1 cellular context compared by ENCODE assay signal in the genomic region with DNA sequence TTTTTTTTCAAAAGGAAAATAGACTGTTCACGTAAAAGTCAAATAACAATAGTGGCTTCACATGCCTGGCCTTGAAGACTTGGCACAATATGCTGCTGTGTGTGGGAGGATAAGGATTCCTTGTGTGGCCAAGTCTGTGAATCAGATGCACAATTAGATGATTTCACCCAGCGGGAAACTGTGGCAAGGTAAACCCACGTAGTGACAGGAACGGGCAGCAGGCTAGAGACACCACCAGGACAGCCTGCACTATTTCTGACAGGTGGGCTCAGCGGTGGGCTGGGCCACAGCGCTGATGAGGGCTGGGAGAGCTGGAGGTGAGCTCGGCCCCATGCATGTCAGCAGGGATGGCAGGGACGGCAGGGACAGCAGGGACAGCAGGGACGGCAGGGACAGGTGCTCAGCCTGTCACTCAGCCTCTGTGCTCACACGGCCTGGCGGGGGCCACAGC.
TF ChIP-seq lines count a peak whose summit lies in the region.

No MANE protein-coding gene starts in this region.

TF ChIP-seq in GM23338, 12 proteins besides CTCF, POLR2A, EP300 and RAD21:
- TF ChIP-seq, protein P1, sequence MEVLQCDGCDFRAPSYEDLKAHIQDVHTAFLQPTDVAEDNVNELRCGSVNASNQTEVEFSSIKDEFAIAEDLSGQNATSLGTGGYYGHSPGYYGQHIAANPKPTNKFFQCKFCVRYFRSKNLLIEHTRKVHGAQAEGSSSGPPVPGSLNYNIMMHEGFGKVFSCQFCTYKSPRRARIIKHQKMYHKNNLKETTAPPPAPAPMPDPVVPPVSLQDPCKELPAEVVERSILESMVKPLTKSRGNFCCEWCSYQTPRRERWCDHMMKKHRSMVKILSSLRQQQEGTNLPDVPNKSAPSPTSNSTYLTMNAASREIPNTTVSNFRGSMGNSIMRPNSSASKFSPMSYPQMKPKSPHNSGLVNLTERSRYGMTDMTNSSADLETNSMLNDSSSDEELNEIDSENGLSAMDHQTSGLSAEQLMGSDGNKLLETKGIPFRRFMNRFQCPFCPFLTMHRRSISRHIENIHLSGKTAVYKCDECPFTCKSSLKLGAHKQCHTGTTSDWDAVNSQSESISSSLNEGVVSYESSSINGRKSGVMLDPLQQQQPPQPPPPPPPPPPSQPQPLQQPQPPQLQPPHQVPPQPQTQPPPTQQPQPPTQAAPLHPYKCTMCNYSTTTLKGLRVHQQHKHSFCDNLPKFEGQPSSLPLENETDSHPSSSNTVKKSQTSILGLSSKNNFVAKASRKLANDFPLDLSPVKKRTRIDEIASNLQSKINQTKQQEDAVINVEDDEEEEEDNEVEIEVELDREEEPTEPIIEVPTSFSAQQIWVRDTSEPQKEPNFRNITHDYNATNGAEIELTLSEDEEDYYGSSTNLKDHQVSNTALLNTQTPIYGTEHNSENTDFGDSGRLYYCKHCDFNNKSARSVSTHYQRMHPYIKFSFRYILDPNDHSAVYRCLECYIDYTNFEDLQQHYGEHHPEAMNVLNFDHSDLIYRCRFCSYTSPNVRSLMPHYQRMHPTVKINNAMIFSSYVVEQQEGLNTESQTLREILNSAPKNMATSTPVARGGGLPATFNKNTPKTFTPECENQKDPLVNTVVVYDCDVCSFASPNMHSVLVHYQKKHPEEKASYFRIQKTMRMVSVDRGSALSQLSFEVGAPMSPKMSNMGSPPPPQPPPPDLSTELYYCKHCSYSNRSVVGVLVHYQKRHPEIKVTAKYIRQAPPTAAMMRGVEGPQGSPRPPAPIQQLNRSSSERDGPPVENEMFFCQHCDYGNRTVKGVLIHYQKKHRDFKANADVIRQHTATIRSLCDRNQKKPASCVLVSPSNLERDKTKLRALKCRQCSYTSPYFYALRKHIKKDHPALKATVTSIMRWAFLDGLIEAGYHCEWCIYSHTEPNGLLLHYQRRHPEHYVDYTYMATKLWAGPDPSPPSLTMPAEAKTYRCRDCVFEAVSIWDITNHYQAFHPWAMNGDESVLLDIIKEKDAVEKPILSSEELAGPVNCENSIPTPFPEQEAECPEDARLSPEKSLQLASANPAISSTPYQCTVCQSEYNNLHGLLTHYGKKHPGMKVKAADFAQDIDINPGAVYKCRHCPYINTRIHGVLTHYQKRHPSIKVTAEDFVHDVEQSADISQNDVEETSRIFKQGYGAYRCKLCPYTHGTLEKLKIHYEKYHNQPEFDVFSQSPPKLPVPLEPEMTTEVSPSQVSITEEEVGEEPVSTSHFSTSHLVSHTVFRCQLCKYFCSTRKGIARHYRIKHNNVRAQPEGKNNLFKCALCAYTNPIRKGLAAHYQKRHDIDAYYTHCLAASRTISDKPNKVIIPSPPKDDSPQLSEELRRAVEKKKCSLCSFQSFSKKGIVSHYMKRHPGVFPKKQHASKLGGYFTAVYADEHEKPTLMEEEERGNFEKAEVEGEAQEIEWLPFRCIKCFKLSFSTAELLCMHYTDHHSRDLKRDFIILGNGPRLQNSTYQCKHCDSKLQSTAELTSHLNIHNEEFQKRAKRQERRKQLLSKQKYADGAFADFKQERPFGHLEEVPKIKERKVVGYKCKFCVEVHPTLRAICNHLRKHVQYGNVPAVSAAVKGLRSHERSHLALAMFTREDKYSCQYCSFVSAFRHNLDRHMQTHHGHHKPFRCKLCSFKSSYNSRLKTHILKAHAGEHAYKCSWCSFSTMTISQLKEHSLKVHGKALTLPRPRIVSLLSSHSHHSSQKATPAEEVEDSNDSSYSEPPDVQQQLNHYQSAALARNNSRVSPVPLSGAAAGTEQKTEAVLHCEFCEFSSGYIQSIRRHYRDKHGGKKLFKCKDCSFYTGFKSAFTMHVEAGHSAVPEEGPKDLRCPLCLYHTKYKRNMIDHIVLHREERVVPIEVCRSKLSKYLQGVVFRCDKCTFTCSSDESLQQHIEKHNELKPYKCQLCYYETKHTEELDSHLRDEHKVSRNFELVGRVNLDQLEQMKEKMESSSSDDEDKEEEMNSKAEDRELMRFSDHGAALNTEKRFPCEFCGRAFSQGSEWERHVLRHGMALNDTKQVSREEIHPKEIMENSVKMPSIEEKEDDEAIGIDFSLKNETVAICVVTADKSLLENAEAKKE (CRISPR knock-in tag; IDR thresholded peaks at IDR 0.05) = no peak
- no peak for TF ChIP-seq EZH2 (IDR thresholded peaks at IDR 0.05; ENCODE audit: low read depth, unreplicated experiment)
- no peak for TF ChIP-seq JUNB (IDR thresholded peaks at IDR 0.05; ENCODE audit: unreplicated experiment)
- no peak for TF ChIP-seq EZH2phosphoT487 (IDR thresholded peaks at IDR 0.05; ENCODE audit: unreplicated experiment)
- no peak for TF ChIP-seq CREB1 (CRISPR knock-in tag; IDR thresholded peaks at IDR 0.05; ENCODE audit: low read depth)
- TF ChIP-seq, protein P2, sequence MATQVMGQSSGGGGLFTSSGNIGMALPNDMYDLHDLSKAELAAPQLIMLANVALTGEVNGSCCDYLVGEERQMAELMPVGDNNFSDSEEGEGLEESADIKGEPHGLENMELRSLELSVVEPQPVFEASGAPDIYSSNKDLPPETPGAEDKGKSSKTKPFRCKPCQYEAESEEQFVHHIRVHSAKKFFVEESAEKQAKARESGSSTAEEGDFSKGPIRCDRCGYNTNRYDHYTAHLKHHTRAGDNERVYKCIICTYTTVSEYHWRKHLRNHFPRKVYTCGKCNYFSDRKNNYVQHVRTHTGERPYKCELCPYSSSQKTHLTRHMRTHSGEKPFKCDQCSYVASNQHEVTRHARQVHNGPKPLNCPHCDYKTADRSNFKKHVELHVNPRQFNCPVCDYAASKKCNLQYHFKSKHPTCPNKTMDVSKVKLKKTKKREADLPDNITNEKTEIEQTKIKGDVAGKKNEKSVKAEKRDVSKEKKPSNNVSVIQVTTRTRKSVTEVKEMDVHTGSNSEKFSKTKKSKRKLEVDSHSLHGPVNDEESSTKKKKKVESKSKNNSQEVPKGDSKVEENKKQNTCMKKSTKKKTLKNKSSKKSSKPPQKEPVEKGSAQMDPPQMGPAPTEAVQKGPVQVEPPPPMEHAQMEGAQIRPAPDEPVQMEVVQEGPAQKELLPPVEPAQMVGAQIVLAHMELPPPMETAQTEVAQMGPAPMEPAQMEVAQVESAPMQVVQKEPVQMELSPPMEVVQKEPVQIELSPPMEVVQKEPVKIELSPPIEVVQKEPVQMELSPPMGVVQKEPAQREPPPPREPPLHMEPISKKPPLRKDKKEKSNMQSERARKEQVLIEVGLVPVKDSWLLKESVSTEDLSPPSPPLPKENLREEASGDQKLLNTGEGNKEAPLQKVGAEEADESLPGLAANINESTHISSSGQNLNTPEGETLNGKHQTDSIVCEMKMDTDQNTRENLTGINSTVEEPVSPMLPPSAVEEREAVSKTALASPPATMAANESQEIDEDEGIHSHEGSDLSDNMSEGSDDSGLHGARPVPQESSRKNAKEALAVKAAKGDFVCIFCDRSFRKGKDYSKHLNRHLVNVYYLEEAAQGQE (IDR thresholded peaks at IDR 0.05; ENCODE audit: unreplicated experiment) = no peak
- TF ChIP-seq, protein P3, sequence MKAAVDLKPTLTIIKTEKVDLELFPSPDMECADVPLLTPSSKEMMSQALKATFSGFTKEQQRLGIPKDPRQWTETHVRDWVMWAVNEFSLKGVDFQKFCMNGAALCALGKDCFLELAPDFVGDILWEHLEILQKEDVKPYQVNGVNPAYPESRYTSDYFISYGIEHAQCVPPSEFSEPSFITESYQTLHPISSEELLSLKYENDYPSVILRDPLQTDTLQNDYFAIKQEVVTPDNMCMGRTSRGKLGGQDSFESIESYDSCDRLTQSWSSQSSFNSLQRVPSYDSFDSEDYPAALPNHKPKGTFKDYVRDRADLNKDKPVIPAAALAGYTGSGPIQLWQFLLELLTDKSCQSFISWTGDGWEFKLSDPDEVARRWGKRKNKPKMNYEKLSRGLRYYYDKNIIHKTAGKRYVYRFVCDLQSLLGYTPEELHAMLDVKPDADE (IDR thresholded peaks at IDR 0.05) = no peak
- no peak for TF ChIP-seq POLR2AphosphoS5 (IDR thresholded peaks at IDR 0.05; ENCODE audit: low read depth)
- no peak for TF ChIP-seq ZNF331 (CRISPR knock-in tag; IDR thresholded peaks at IDR 0.05; ENCODE audit: low read depth)
- no peak for TF ChIP-seq NANOG (IDR thresholded peaks at IDR 0.05; ENCODE audit: borderline replicate concordance)
- no peak for TF ChIP-seq ZNF114 (CRISPR knock-in tag; IDR thresholded peaks at IDR 0.05)
- no peak for TF ChIP-seq STAT1 (IDR thresholded peaks at IDR 0.05; ENCODE audit: unreplicated experiment)
